29 cellular contexts compared by ENCODE assay signal in genomic region chr2:125455110-125455509, GRCh38.
DNase-seq lines count a peak whose midpoint lies in the region; ATAC-seq, FAIRE-seq and TF ChIP-seq lines count a peak whose summit lies in the region.
"Had no signal": no experiment of that assay in that cellular context is flagged by ENCODE, and none has a peak within 500 bp of the region (broad histone marks: within the 10 kb centered on the region; RNA-seq: fewer than 3 reads in every experiment).

No MANE protein-coding gene starts in this region.

- no peak overlapping the region for H4K91ac ChIP-seq in IMR-90 (ENCODE audit: insufficient read depth, low read depth, low read length)

- H3K4me3 ChIP-seq in IMR-90 (ENCODE audit: insufficient read depth, low read depth, low read length) (no peak overlapping the region), testis (no peak overlapping the region), A673 (ENCODE audit: low read depth, low read length, poor library complexity, severe bottlenecking) (no peak overlapping the region)
- H3K4me3 ChIP-seq: gastroesophageal sphincter, lung had no signal

- no peak overlapping the region for H2BK5ac ChIP-seq in IMR-90 (ENCODE audit: low read depth, low read length, poor library complexity, severe bottlenecking)

- WGBS in IMR-90 (ENCODE audit: extremely low coverage in 2 of 2, insufficient read length in 1 of 2), 2 experiments = no CpG with 5 or more reads among the region's 1 CpG
- 75 to 85% methylated on average over 1 of the region's 1 CpG for WGBS in testis, 2 donors

- BruUV-seq in IMR-90 (replicated peaks; lab: Mats Ljungman, UMichigan) = no TSS peak
- BruUV-seq in A673 (replicated peaks; lab: Mats Ljungman, UMichigan) = no TSS peak

- H3K27me3 ChIP-seq in IMR-90 (ENCODE audit: control insufficient read depth, insufficient read depth, low read length) (no peaks in the 10 kb centered on the region), testis (no peaks in the 10 kb centered on the region), A673 (replicated peaks; ENCODE audit: insufficient read depth, low read depth, low read length, poor library complexity) (no peaks in the 10 kb centered on the region)
- H3K27me3 ChIP-seq: gastroesophageal sphincter, neutrophil had no signal

- H3K9me3 ChIP-seq in IMR-90 (ENCODE audit: control insufficient read depth, insufficient read depth, low read length) (0 out of 2 replicates have a peak, but pooled peaks cover 2% of the 10 kb centered on the region), testis (no peaks in the 10 kb centered on the region), A673 (ENCODE audit: low read depth, low read length, poor library complexity, severe bottlenecking) (peaks cover 8% of the 10 kb centered on the region)
- H3K9me3 ChIP-seq: gastroesophageal sphincter, neutrophil had no signal

- H2BK20ac ChIP-seq in IMR-90 (ENCODE audit: low read depth, low read length) = no peak overlapping the region

- no peak overlapping the region for H3K23ac ChIP-seq in IMR-90 (ENCODE audit: low read depth, low read length)

- H2BK15ac ChIP-seq in IMR-90 (ENCODE audit: low read depth, low read length) = no peak overlapping the region

- POLR2A ChIA-PET in IMR-90 (lab: Charles Lee; ENCODE audit: unreplicated experiment) (no interaction called here), A673 (lab: Charles Lee; ENCODE audit: low non-redundant PET) (no interaction called here)

- H3K79me1 ChIP-seq in IMR-90 (ENCODE audit: low read depth in 1 of 2, low read length in 2 of 2) = no peaks in the 10 kb centered on the region

- FAIRE-seq in HTR-8/SVneo (lab: Jason Lieb, UNC) = no peak
- FAIRE-seq: kidney, small intestine had no signal

- H3K36me3 ChIP-seq in IMR-90 (ENCODE audit: control insufficient read depth, insufficient read depth, low read length) (no peaks in the 10 kb centered on the region), testis (ENCODE audit: low read depth, missing control alignments) (no peaks in the 10 kb centered on the region), A673 (ENCODE audit: insufficient read depth, low read length, poor library complexity, severe bottlenecking) (no peaks in the 10 kb centered on the region)
- H3K36me3 ChIP-seq: gastroesophageal sphincter, neutrophil had no signal

- no peak for TF ChIP-seq RAD21 in IMR-90 (IDR thresholded peaks at IDR 0.05; ENCODE audit: low read length)

- H2AFZ ChIP-seq in IMR-90 (replicated peaks; ENCODE audit: low read length, poor library complexity) = no peak overlapping the region

- dilution Hi-C loops in IMR-90 (cut with HindIII; ENCODE audit: low sequenced_read_pairs, unreplicated experiment) = no loop called here

- no peak overlapping the region for H2AK5ac ChIP-seq in IMR-90 (ENCODE audit: low read depth, low read length)

- no peak overlapping the region for H4K5ac ChIP-seq in IMR-90 (ENCODE audit: low read depth, low read length)

- H3K4me1 ChIP-seq in IMR-90 (ENCODE audit: control insufficient read depth, insufficient read depth, low read length) (peaks cover 3% of the 10 kb centered on the region), testis (no peaks in the 10 kb centered on the region), A673 (ENCODE audit: insufficient read depth, low read length, poor library complexity, severe bottlenecking) (no peaks in the 10 kb centered on the region)
- H3K4me1 ChIP-seq: gastroesophageal sphincter had no signal

- peak overlapping the region; percentile 52; the same call in 1 of the 2 replicates for H3K18ac ChIP-seq in IMR-90 (ENCODE audit: low read depth, low read length)

- CTCF ChIA-PET in IMR-90 (lab: Yijun Ruan, JAX) = interaction anchor here (0.7 kb wide), 1 partner anchor 8 kb away, joined by 3 read pairs; no protein-coding TSS in a partner anchor
- CTCF ChIA-PET in A673 (lab: Charles Lee) = no interaction called here

- H3K14ac ChIP-seq in IMR-90 (replicated peaks; ENCODE audit: low read depth, low read length) = no peak overlapping the region

- TF ChIP-seq POLR2A in IMR-90 (IDR thresholded peaks at IDR 0.05; ENCODE audit: low read depth, low read length) (no peak), testis (IDR thresholded peaks at IDR 0.05) (no peak)

- H2AK9ac ChIP-seq in IMR-90 (replicated peaks; ENCODE audit: low read depth, low read length, poor library complexity) = no peak overlapping the region

- H2BK120ac ChIP-seq in IMR-90 (ENCODE audit: low read depth, low read length) = no peak overlapping the region

- TF ChIP-seq CTCF in IMR-90 (conservative IDR thresholded peaks at IDR 0.05; ENCODE audit: low read depth, low read length) = no peak
- no peak for TF ChIP-seq CTCF in testis (IDR thresholded peaks at IDR 0.05)
- no peak for TF ChIP-seq CTCF in A673 (conservative IDR thresholded peaks at IDR 0.05; ENCODE audit: low read depth, low read length)

- H4K8ac ChIP-seq in IMR-90 (ENCODE audit: low read depth in 2 of 2, low read length in 2 of 2) = no peak overlapping the region

- no peak overlapping the region for H3K4ac ChIP-seq in IMR-90 (ENCODE audit: low read depth, low read length)

- intact Hi-C loops in IMR-90 (cut with micrococcal nuclease) = no loop called here
- intact Hi-C loops in testis (cut with DNase I; ENCODE audit: low total_unique reads) = no loop called here
- intact Hi-C loops in A673 (cut with micrococcal nuclease; ENCODE audit: unreplicated experiment) = no loop called here

- peak; percentile 15 for DNase-seq in HCEC 1CT
- DNase-seq in IMR-90 = peak; percentile 66
- peak; percentile 27 for DNase-seq in myocyte (ENCODE audit: low read depth)
- DNase-seq in HT-29 (ENCODE audit: low spot score) = no peak
- no peak for DNase-seq in testis
- no peak for DNase-seq in HTR-8/SVneo (ENCODE audit: insufficient read length, low spot score)
- no peak for DNase-seq in A673 (ENCODE audit: low spot score)
- DNase-seq: activated B cell treated with CpG ODN at 0.5 μM for 24 hours; activated CD4-positive, alpha-beta memory T cell treated with anti-CD3 and anti-CD28 coated beads, Interleukin-2, amount 10 ng/mL, durations not matched to agents 7 days and 5 days; activated naive CD4-positive, alpha-beta T cell treated with anti-CD3 and anti-CD28 coated beads, Interleukin-2, amount 10 ng/mL, durations not matched to agents 7 days and 5 days; activated T-cell treated with anti-CD3 and anti-CD28 coated beads, Interleukin-2, amount 50 U/mL, for 1 hour; aorta; CD4-positive, alpha-beta memory T cell; central memory CD4-positive, alpha-beta T cell; DMS153; erythroblast; GDM1; kidney; NCI-H1105 treated with DMSO at 0.1 percent for 48 hours; NCI-H2081 treated with DMSO at 0.1 percent for 48 hours; NCI-H524; small intestine; stimulated activated naive CD8-positive, alpha-beta T cell treated with anti-CD3 and anti-CD28 coated beads, Interleukin-15, Interleukin-2, amounts not matched to agents 100 U/mL and 50 U/mL, for 24 hours; trophoblast cell had no signal

- in situ Hi-C loops in IMR-90 (cut with MboI; ENCODE audit: low sequenced_read_pairs) = loop anchor here (25.0 kb wide), 1 partner anchor 1418 kb away; the partner anchor contains the start of gene CNTNAP5

- H3K9me1 ChIP-seq in IMR-90 (ENCODE audit: insufficient read depth, low read length) = no peaks in the 10 kb centered on the region

- peak; percentile 72 for ATAC-seq in GM18508 (IDR thresholded peaks at IDR 0.05; ENCODE audit: insufficient read depth, unreplicated experiment)
- ATAC-seq in IMR-90 (ENCODE audit: low read depth) = peak; percentile 68
- ATAC-seq: gastroesophageal sphincter; stimulated activated naive CD8-positive, alpha-beta T cell treated with anti-CD3 and anti-CD28 coated beads, Interleukin-15, Interleukin-2, amounts not matched to agents 100 U/mL and 50 U/mL, for 24 hours had no signal

- no peak overlapping the region for H3K56ac ChIP-seq in IMR-90 (ENCODE audit: extremely low read depth, insufficient read depth, low read length)

- H4K20me1 ChIP-seq in IMR-90 (ENCODE audit: insufficient read depth, low read length) = no peaks in the 10 kb centered on the region

- H3K4me2 ChIP-seq in IMR-90 (ENCODE audit: low read depth, low read length) = peak overlapping the region; percentile 70; the same call in 1 of the 2 replicates
- H3K4me2 ChIP-seq: KMS-11 had no signal

- H3K9ac ChIP-seq in IMR-90 (ENCODE audit: low read depth, low read length) = no peak overlapping the region
- H3K9ac ChIP-seq: KMS-11 had no signal

- H3K27ac ChIP-seq in IMR-90 (ENCODE audit: insufficient read depth, low read length) (peak overlapping the region; percentile 60; the same call in 1 of the 2 replicates), testis (no peak overlapping the region), A673 (ENCODE audit: low read depth, low read length, poor library complexity, severe bottlenecking) (no peak overlapping the region)
- H3K27ac ChIP-seq: gastroesophageal sphincter, KMS-11, neutrophil had no signal

TF ChIP-seq in IMR-90, 13 proteins besides CTCF, POLR2A, EP300 and RAD21:
- 0 out of 2 replicates have a peak, but pooled peaks have one; percentile 14 for TF ChIP-seq FOS (IDR thresholded peaks at IDR 0.05; ENCODE audit: low read depth, low read length)
- TF ChIP-seq SMC3 (IDR thresholded peaks at IDR 0.05; ENCODE audit: low read depth, low read length) = no peak
- TF ChIP-seq MXI1 (IDR thresholded peaks at IDR 0.05; ENCODE audit: borderline replicate concordance, low read depth, low read length) = no peak
- no peak for TF ChIP-seq CHD1 (IDR thresholded peaks at IDR 0.05; ENCODE audit: low read depth, low read length)
- TF ChIP-seq BHLHE40 (IDR thresholded peaks at IDR 0.05; ENCODE audit: low read depth, low read length) = no peak
- no peak for TF ChIP-seq ELK1 (IDR thresholded peaks at IDR 0.05; ENCODE audit: borderline replicate concordance, low read depth, low read length)
- no peak for TF ChIP-seq MAZ (IDR thresholded peaks at IDR 0.05; ENCODE audit: borderline replicate concordance, low read depth, low read length)

Comparison
In these comparisons a context has a peak if more than half of its experiments do, and no peak if none do; other contexts are left out.
1. DNase-seq: peak in HCEC 1CT (single experiment), IMR-90 (single experiment) and myocyte (single experiment); none in HT-29 (single experiment), testis (single experiment), HTR-8/SVneo (single experiment) and A673 (single experiment).